8 cellular contexts compared by ENCODE assay signal in genomic region chr14:64915025-64915424, GRCh38. TPM values are rescaled to one million over a fixed set of nuclear protein-coding genes. Genes with fewer than 3 reads are reported as not detected.
DNase-seq lines count a peak whose midpoint lies in the region; ATAC-seq and TF ChIP-seq lines count a peak whose summit lies in the region.

No MANE protein-coding gene starts in this region.

- CTCF ChIA-PET in Calu3 (lab: Charles Lee) (interaction anchor here (1.3 kb wide), 1 partner anchor 24 kb away, joined by 3 read pairs; no protein-coding TSS in a partner anchor), Panc1 (lab: Charles Lee) (no interaction called here)

- peaks cover 45% of the 10 kb centered on the region for H3K79me2 ChIP-seq in parathyroid adenoma

- H3K27ac Mint-ChIP-seq in Calu3 (ENCODE audit: unreplicated experiment): peak overlapping the region; percentile 92

- DNase-seq in Calu3 (no peak), Panc1 (ENCODE audit: low read depth, low spot score) (no peak), epithelial cell of proximal tubule (ENCODE audit: low read depth) (no peak), posterior cingulate gyrus (no peak), NCI-H345 (lab: John Stamatoyannopoulos, UW) (no peak), NCI-H1092 treated with DMSO at 0.1 percent for 48 hours (lab: John Stamatoyannopoulos, UW) (no peak)

- H3K9me3 ChIP-seq in Panc1 (ENCODE audit: control insufficient read depth, insufficient read depth, low read depth, low read length) (no peaks in the 10 kb centered on the region), parathyroid adenoma (ENCODE audit: control insufficient read depth, low read length) (no peaks in the 10 kb centered on the region)

- TF ChIP-seq CTCF in Calu3 (IDR thresholded peaks at IDR 0.05; ENCODE audit: unreplicated experiment) (no peak), Panc1 (IDR thresholded peaks at IDR 0.05) (no peak), epithelial cell of proximal tubule (conservative IDR thresholded peaks at IDR 0.05; ENCODE audit: low read depth, low read length) (no peak), parathyroid adenoma (IDR thresholded peaks at IDR 0.05) (no peak)

- peaks cover 33% of the 10 kb centered on the region for H3K4me1 Mint-ChIP-seq in Calu3 (ENCODE audit: low read depth, unreplicated experiment)

- H3K4me1 ChIP-seq in Panc1 (ENCODE audit: control insufficient read depth, insufficient read depth, low read length) (peaks cover 5% of the 10 kb centered on the region; the same call in 1 of the 2 replicates), parathyroid adenoma (peaks cover 5% of the 10 kb centered on the region)

- H3K4me3 Mint-ChIP-seq in Calu3 (ENCODE audit: low read depth, unreplicated experiment): peak overlapping the region; percentile 85

- H3K9ac ChIP-seq in parathyroid adenoma: no peak overlapping the region

- peak overlapping the region; percentile 92 for H2AFZ ChIP-seq in parathyroid adenoma

- ATAC-seq in Panc1 (no peak), GM18868 (IDR thresholded peaks at IDR 0.05; ENCODE audit: unreplicated experiment) (no peak)

- peak overlapping the region; percentile 90 to 92 for H3K4me3 ChIP-seq in Panc1 (ENCODE audit: low read depth in 2 of 2, low read length in 2 of 2)
- peak overlapping the region; percentile 98 for H3K4me3 ChIP-seq in epithelial cell of proximal tubule (ENCODE audit: low read depth, low read length)
- peak overlapping the region; percentile 94 for H3K4me3 ChIP-seq in parathyroid adenoma (ENCODE audit: low read depth, low read length)

- H3K36me3 ChIP-seq in Panc1 (ENCODE audit: control insufficient read depth, insufficient read depth, low read length): peaks cover 5% of the 10 kb centered on the region; the same call in 1 of the 2 replicates
- no peaks in the 10 kb centered on the region for H3K36me3 ChIP-seq in parathyroid adenoma (ENCODE audit: control insufficient read depth, insufficient read depth, low read length)

- peak overlapping the region; percentile 77 for H3K4me2 ChIP-seq in parathyroid adenoma (ENCODE audit: low read length)

- H3K27me3 ChIP-seq in Panc1 (ENCODE audit: control insufficient read depth, insufficient read depth, low read length) (no peaks in the 10 kb centered on the region), parathyroid adenoma (ENCODE audit: control insufficient read depth, insufficient read depth, low read length) (no peaks in the 10 kb centered on the region)

- POLR2A ChIA-PET in Panc1 (lab: Charles Lee): interaction anchor here (0.6 to 0.7 kb wide), 5 partner anchors 17 to 174 kb away, joined by 3 to 6 read pairs (median 5); no protein-coding TSS in a partner anchor

- H3K27ac ChIP-seq in Panc1 (ENCODE audit: low read length): peak overlapping the region; percentile 90
- peak overlapping the region; percentile 93 for H3K27ac ChIP-seq in parathyroid adenoma

- intact Hi-C loops in Calu3 (cut with micrococcal nuclease; ENCODE audit: unreplicated experiment) (loop anchor here (1.0 kb wide), 1 partner anchor 18 kb away; no protein-coding TSS in a partner anchor), Panc1 (cut with micrococcal nuclease; ENCODE audit: unreplicated experiment) (no loop called here), posterior cingulate gyrus (cut with DNase I) (loop anchor here (2.0 kb wide), 1 partner anchor 72 kb away; the partner anchor contains the start of gene FNTB)

- peaks cover 22% of the 10 kb centered on the region for H3K36me3 Mint-ChIP-seq in Calu3 (ENCODE audit: insufficient read depth, unreplicated experiment)

- H3K9me3 Mint-ChIP-seq in Calu3 (ENCODE audit: low read depth, unreplicated experiment): no peaks in the 10 kb centered on the region

- BruUV-seq in Calu3 (replicated peaks; lab: Mats Ljungman, UMichigan): TSS peak; percentile 70
- no TSS peak for BruUV-seq in Panc1 (replicated peaks; lab: Mats Ljungman, UMichigan)

- in situ Hi-C loops in Panc1 (cut with HindIII; ENCODE audit: low pct_unique_long_range_greater_than_20kb, low sequenced_read_pairs): no loop called here

- no peaks in the 10 kb centered on the region for H3K27me3 Mint-ChIP-seq in Calu3 (ENCODE audit: unreplicated experiment)

RNA-seq across cellular contexts. Expression of gene CHURC1, which starts 0.8 kb away (rescaled TPM):
- 48.5 and 48.8 TPM in 2 replicates for total RNA-seq in Calu3 (2022)
- 55.6 TPM for total RNA-seq in Panc1 (2021; ENCODE audit: unreplicated experiment)
- polyA plus RNA-seq in Panc1 (2012; ENCODE audit: insufficient read length): 43.6 TPM
- 35.2 and 92.7 TPM in 2 replicates for total RNA-seq in epithelial cell of proximal tubule

RNA-seq across cellular contexts. Expression of gene GPX2, which starts 27.5 kb away (rescaled TPM):
- total RNA-seq in Calu3 (2022) (188 and 260 TPM in 2 replicates), Panc1 (2021; ENCODE audit: unreplicated experiment) (0.15 TPM), epithelial cell of proximal tubule (not detected in 2 replicates)
- not detected for polyA plus RNA-seq in Panc1 (2012; ENCODE audit: insufficient read length)

RNA-seq across cellular contexts. Expression of gene SPTB, which starts 35.3 kb away (rescaled TPM):
- total RNA-seq in Calu3 (2022): 0.05 TPM in 1 of 2 replicates, not detected in the other
- 0.13 TPM for total RNA-seq in Panc1 (2021; ENCODE audit: unreplicated experiment)
- not detected for polyA plus RNA-seq in Panc1 (2012; ENCODE audit: insufficient read length)
- 0.36 and 1.8 TPM in 2 replicates for total RNA-seq in epithelial cell of proximal tubule

RNA-seq across cellular contexts. Expression of gene RAB15, which starts 57.1 kb away (rescaled TPM):
- total RNA-seq in Calu3 (2022): 20.7 and 22.8 TPM in 2 replicates
- 6.0 TPM for total RNA-seq in Panc1 (2021; ENCODE audit: unreplicated experiment)
- polyA plus RNA-seq in Panc1 (2012; ENCODE audit: insufficient read length): 5.4 TPM
- total RNA-seq in epithelial cell of proximal tubule: 12.9 and 21.2 TPM in 2 replicates

Comparison
In these comparisons a context has a peak if more than half of its experiments do, and no peak if none do; other contexts are left out.
1. RNA of gene GPX2, which starts 27.5 kb away (total RNA-seq): 188 to 260 TPM in Calu3; 0.15 TPM in Panc1 (single experiment) and not detected in epithelial cell of proximal tubule; every median in the first group is over 100 times any median in the second.
2. Peak in every context shown above with its lines, with median percentiles within 50 percentile points of each other: H3K4me3 ChIP-seq.